16 cellular contexts compared by ENCODE assay signal in the genomic region with DNA sequence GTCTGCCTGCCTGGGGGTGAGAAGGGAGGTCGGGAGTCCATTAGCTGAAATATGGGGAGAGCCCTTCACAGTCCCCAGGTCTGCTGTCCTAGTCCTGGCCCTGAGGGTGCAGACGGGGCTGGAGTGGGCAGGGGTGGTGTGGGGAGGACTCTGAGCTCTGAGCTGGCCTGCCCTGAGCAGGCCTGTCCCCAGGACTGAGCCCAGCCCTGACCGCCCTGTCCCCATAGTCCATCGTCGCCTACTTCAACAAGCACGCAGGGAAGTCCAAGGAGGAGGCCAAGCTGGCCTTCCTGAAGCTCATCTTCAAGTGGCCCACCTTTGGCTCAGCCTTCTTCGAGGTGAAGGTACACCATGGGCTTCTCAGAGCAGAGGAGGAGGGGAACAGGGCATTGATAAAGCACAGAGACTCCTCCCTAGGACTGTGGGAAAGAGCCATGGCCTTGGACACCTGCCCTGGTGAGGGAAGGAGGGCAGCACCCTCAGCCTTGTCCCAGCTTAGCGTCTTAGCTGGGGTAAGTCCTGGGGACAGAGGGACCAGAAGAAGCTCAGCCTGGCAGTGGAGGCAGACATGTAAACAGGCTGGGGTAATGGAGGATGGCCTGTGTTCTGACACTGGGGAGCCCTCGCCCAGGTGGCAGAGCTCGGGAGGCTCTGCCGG.
DNase-seq lines count a peak whose midpoint lies in the region; ATAC-seq, FAIRE-seq and TF ChIP-seq lines count a peak whose summit lies in the region.
"Had no signal": no experiment of that assay in that cellular context is flagged by ENCODE, and none has a peak within 500 bp of the region (broad histone marks: within the 10 kb centered on the region; RNA-seq: fewer than 3 reads in every experiment).

No MANE protein-coding gene starts in this region.

- H3K36me3 Mint-ChIP-seq in chondrocyte (ENCODE audit: low read depth) (no peaks in the 10 kb centered on the region), neural crest cell (ENCODE audit: low read depth) (no peaks in the 10 kb centered on the region)

- H3K27me3 ChIP-seq in HepG2 (ENCODE audit: control insufficient read depth in 1 of 2, insufficient read depth in 2 of 2, low read length in 2 of 2) (no peaks in the 10 kb centered on the region), right lobe of liver (no peaks in the 10 kb centered on the region)

- H3K9me3 ChIP-seq in HepG2 (ENCODE audit: low read length) (no peaks in the 10 kb centered on the region), right lobe of liver (no peaks in the 10 kb centered on the region)

- no peak overlapping the region for H3K4me2 ChIP-seq in HepG2 (ENCODE audit: low read depth, low read length)

- DNase-seq in HepG2 (ENCODE audit: low spot score), result no peak
- no peak for DNase-seq in right lobe of liver
- DNase-seq in chondrocyte (ENCODE audit: low spot score), result peak; percentile 70
- no peak for DNase-seq in neural crest cell (ENCODE audit: low read depth, low spot score)
- no peak for DNase-seq in SKM-1 treated with dmso at 0.1 percent for 144 hours (lab: John Stamatoyannopoulos, UW; ENCODE audit: unreplicated experiment)
- DNase-seq in kidney tubule cell (ENCODE audit: low spot score), result no peak
- DNase-seq: COR-L47, HCEC 1CT, MV-4-11, NCI-H1417, NCI-H187 treated with DMSO at 0.1 percent for 48 hours, NCI-H526 treated with DMSO at 0.1 percent for 48 hours, SHP77 had no signal

- 0 out of 2 replicates have a peak, but pooled peaks cover 6% of the 10 kb centered on the region for H3K4me1 ChIP-seq in HepG2 (ENCODE audit: insufficient read depth, low read length)
- no peaks in the 10 kb centered on the region for H3K4me1 ChIP-seq in right lobe of liver

- 91% methylated on average over 5 of the region's 11 CpGs for WGBS in HepG2 (ENCODE audit: low lambda C conversion rate)
- 90% methylated on average over 4 of the region's 11 CpGs for WGBS in right lobe of liver (ENCODE audit: insufficient coverage, low coverage, low lambda C conversion rate, missing lambda C conversion rate)

- TF ChIP-seq CTCF in HepG2 (CRISPR knock-in tag; IDR thresholded peaks at IDR 0.05) (no peak), right lobe of liver (IDR thresholded peaks at IDR 0.05) (no peak), chondrocyte (IDR thresholded peaks at IDR 0.05) (no peak), neural crest cell (conservative IDR thresholded peaks at IDR 0.05) (no peak)

- H3K27ac Mint-ChIP-seq in chondrocyte (ENCODE audit: unreplicated experiment) (no peak overlapping the region), neural crest cell (ENCODE audit: unreplicated experiment) (peak overlapping the region; percentile 57)

- H3K27me3 Mint-ChIP-seq in chondrocyte (ENCODE audit: low read depth) (peaks cover 14% of the 10 kb centered on the region), neural crest cell (ENCODE audit: low read depth) (no peaks in the 10 kb centered on the region)

- CTCF ChIA-PET in HepG2 (lab: Yijun Ruan, JAX; ENCODE audit: low intra/inter-chr PET ratio, low total read pairs), result no interaction called here

- no peaks in the 10 kb centered on the region for H3K9me3 Mint-ChIP-seq in chondrocyte (ENCODE audit: low read depth)
- H3K9me3 Mint-ChIP-seq in neural crest cell, result peaks cover 8% of the 10 kb centered on the region

- H3K27ac ChIP-seq in HepG2 (ENCODE audit: extremely low read length, insufficient read depth, low read length), result no peak overlapping the region
- H3K27ac ChIP-seq in right lobe of liver, result no peak overlapping the region

- TF ChIP-seq EP300 in HepG2 (IDR thresholded peaks at IDR 0.05; ENCODE audit: low read depth in 2 of 2, low read length in 2 of 2) (no peak), HepG2 (CRISPR knock-in tag; IDR thresholded peaks at IDR 0.05; ENCODE audit: borderline replicate concordance) (no peak)

- H3K4me3 Mint-ChIP-seq in chondrocyte (ENCODE audit: unreplicated experiment) (no peak overlapping the region), neural crest cell (no peak overlapping the region)

- no peak for TF ChIP-seq RAD21 in HepG2 (CRISPR knock-in tag; IDR thresholded peaks at IDR 0.05)

- intact Hi-C loops in HepG2 (cut with micrococcal nuclease; ENCODE audit: unreplicated experiment), result no loop called here
- intact Hi-C loops in right lobe of liver (cut with DNase I), result no loop called here

- H2AFZ ChIP-seq in HepG2 (ENCODE audit: low read length), result no peak overlapping the region

- no peak overlapping the region for H3K9ac ChIP-seq in HepG2 (ENCODE audit: insufficient read depth, low read depth, low read length)

- H3K4me3 ChIP-seq in HepG2 (replicated peaks in 1 of 3; ENCODE audit: insufficient read depth in 1 of 3, low read depth in 2 of 3, low read length in 3 of 3) (no peak overlapping the region), right lobe of liver (no peak overlapping the region)
- H3K4me3 ChIP-seq: K562 had no signal

- in situ Hi-C loops in HepG2 (cut with HindIII; ENCODE audit: extremely low pct_ligation_motif_present, low pct_unique_long_range_greater_than_20kb), result no loop called here

- no peaks in the 10 kb centered on the region for H3K79me2 ChIP-seq in HepG2 (ENCODE audit: insufficient read depth, low read length)

- FAIRE-seq in HepG2 (lab: Jason Lieb, UNC), result no peak
- FAIRE-seq: K562, RCC 7860 had no signal

- H3K4me1 Mint-ChIP-seq in chondrocyte (ENCODE audit: low read depth) (peaks cover 4% of the 10 kb centered on the region), neural crest cell (peaks cover 6% of the 10 kb centered on the region)

- BruUV-seq in HepG2 (replicated peaks; lab: Mats Ljungman, UMichigan), result no TSS peak

- peak; percentile 33; the same call in 2 of the 3 replicates for ATAC-seq in HepG2
- no peak for ATAC-seq in right lobe of liver
- no peak for ATAC-seq in HG03108 (IDR thresholded peaks at IDR 0.05; ENCODE audit: unreplicated experiment)
- ATAC-seq: K562 had no signal

- H3K36me3 ChIP-seq in HepG2 (replicated peaks in 1 of 2; ENCODE audit: control insufficient read depth in 1 of 2, insufficient read depth in 2 of 2, low read length in 2 of 2) (peaks cover 0 to 4% of the 10 kb centered on the region in 2 experiments; a peak in 1 of 5 replicates), right lobe of liver (peaks cover 0 to 55% (median 3%) of the 10 kb centered on the region in 4 donors)

- no peaks in the 10 kb centered on the region for H4K20me1 ChIP-seq in HepG2 (ENCODE audit: insufficient read depth, low read length)

- TF ChIP-seq POLR2A in HepG2 (IDR thresholded peaks at IDR 0.05; ENCODE audit: insufficient read depth in 1 of 2, low read depth in 2 of 2, low read length in 2 of 2) (no peak), right lobe of liver (IDR thresholded peaks at IDR 0.05) (no peak)

- POLR2A ChIA-PET in HepG2 (lab: Yijun Ruan, JAX), result no interaction called here

TF ChIP-seq in HepG2, 621 proteins besides CTCF, POLR2A, EP300 and RAD21:
- TF ChIP-seq ZNF263 (CRISPR knock-in tag; IDR thresholded peaks at IDR 0.05), result peak; percentile 56; the same call in 1 of the 2 replicates
- TF ChIP-seq, protein P1, sequence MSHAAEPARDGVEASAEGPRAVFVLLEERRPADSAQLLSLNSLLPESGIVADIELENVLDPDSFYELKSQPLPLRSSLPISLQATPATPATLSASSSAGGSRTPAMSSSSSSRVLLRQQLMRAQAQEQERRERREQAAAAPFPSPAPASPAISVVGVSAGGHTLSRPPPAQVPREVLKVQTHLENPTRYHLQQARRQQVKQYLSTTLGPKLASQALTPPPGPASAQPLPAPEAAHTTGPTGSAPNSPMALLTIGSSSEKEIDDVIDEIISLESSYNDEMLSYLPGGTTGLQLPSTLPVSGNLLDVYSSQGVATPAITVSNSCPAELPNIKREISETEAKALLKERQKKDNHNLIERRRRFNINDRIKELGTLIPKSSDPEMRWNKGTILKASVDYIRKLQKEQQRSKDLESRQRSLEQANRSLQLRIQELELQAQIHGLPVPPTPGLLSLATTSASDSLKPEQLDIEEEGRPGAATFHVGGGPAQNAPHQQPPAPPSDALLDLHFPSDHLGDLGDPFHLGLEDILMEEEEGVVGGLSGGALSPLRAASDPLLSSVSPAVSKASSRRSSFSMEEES (CRISPR knock-in tag; IDR thresholded peaks at IDR 0.05), result no peak
